ENCODE assay signal across 30 cellular contexts in the genomic region with DNA sequence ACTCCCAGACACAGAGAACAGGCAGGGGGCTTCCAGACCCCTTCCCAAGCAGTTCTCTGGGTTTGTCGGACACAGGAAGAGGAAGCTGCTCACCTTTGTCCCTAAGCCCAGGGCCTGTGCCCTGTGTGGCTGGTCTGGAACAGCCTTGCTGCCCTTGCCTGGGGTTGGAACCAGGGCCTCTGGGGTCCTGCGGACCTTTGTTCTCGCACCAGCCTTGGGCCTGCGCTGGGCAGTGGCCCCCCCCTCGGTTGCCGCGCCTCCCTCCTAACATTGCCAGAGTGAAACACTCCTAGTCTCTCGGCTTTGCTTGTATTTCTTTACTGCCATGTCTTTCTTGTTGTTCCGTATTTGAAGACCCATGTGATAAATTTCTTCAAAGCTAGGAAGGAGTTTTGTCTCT. TPM values are rescaled to one million over a fixed set of nuclear protein-coding genes. Genes with fewer than 3 reads are reported as not detected.
"Had no signal": no experiment of that assay in that cellular context is flagged by ENCODE, and none has a peak within 500 bp of the region (broad histone marks: within the 10 kb centered on the region; RNA-seq: fewer than 3 reads in every experiment).

No MANE protein-coding gene starts in this region.

- H3K4me1 Mint-ChIP-seq: endodermal cell, nephron, neural progenitor cell had no signal

- H3K4me3 Mint-ChIP-seq: dendritic cell treated with granulocyte-macrophage colony-stimulating factor and Interleukin-4, amounts not matched to agents 40 ng/mL and 50 ng/mL, for 4 days; endodermal cell; memory B cell; nephron; neural progenitor cell; type B pancreatic cell had no signal

- H3K27ac Mint-ChIP-seq: dendritic cell treated with granulocyte-macrophage colony-stimulating factor and Interleukin-4, amounts not matched to agents 40 ng/mL and 50 ng/mL, for 4 days; endodermal cell; memory B cell; nephron; neural progenitor cell; type B pancreatic cell had no signal

- H3K9me3 Mint-ChIP-seq: dendritic cell treated with granulocyte-macrophage colony-stimulating factor and Interleukin-4, amounts not matched to agents 40 ng/mL and 50 ng/mL, for 4 days; endodermal cell; memory B cell; nephron; neural progenitor cell; type B pancreatic cell had no signal

- ATAC-seq: sciatic nerve had no signal

- H3K27me3 Mint-ChIP-seq: dendritic cell treated with granulocyte-macrophage colony-stimulating factor and Interleukin-4, amounts not matched to agents 40 ng/mL and 50 ng/mL, for 4 days; memory B cell; type B pancreatic cell had no signal

- DNase-seq: colonic mucosa; effector CD8-positive, alpha-beta T cell; endodermal cell; esophagus squamous epithelium; foreskin melanocyte; glutamatergic neuron; hypothalamus; stimulated activated CD4-positive, alpha-beta T cell treated with anti-CD3 and anti-CD28 coated beads, Interleukin-12 subunit alpha, Interleukin-12 subunit beta, amount 100 ng/mL, for 4 hours; stimulated activated CD4-positive, alpha-beta T cell treated with anti-CD3 and anti-CD28 coated beads, Interleukin-1b, Interleukin-23, amount 100 ng/mL, for 48 hours; stimulated activated CD4-positive, alpha-beta T cell treated with anti-CD3 and anti-CD28 coated beads, Interleukin-4, amount 100 ng/mL, for 1 hour; stimulated activated CD8-positive, alpha-beta memory T cell treated with anti-CD3 and anti-CD28 coated beads, Interleukin-4, amount 100 ng/mL, for 48 hours; stimulated activated naive CD4-positive, alpha-beta T cell; substantia nigra; testis; tibial artery had no signal

- H3K9me3 ChIP-seq: colonic mucosa, esophagus squamous epithelium, prostate gland, right atrium auricular region, testis, tibial artery had no signal

- H3K36me3 Mint-ChIP-seq: type B pancreatic cell had no signal

RNA-seq across cellular contexts. Expression of gene IL17C, which starts 8.5 kb away (rescaled TPM):
- total RNA-seq: chondrocyte, colonic mucosa, endodermal cell, endothelial cell of umbilical vein, liver, lung, osteocyte, right atrium auricular region, sciatic nerve, smooth muscle cell, urinary bladder had no signal

RNA-seq across cellular contexts. Expression of gene SNAI3, which starts 56.5 kb away (rescaled TPM):
- total RNA-seq: chondrocyte, osteocyte, urinary bladder had no signal
